8 cellular contexts compared by ENCODE assay signal in genomic region chr1:26035203-26035958, GRCh38. TPM values are rescaled to one million over a fixed set of nuclear protein-coding genes. Genes with fewer than 3 reads are reported as not detected.
DNase-seq lines count a peak whose midpoint lies in the region; ATAC-seq and TF ChIP-seq lines count a peak whose summit lies in the region.

No MANE protein-coding gene starts in this region.

- H3K27ac ChIP-seq in OCI-LY7 (ENCODE audit: low read depth, low read length, poor library complexity, severe bottlenecking) = no peak overlapping the region

- DNase-seq in Caco-2 = peak; percentile 93 to 94
- peak; percentile 96 for DNase-seq in HuH-7.5 (ENCODE audit: low spot score)
- peak; percentile 97 for DNase-seq in OCI-LY7 (ENCODE audit: low spot score)
- DNase-seq in activated T-cell treated with anti-CD3 and anti-CD28 coated beads for 48 hours (ENCODE audit: low read depth) = peak; percentile 89
- peak; percentile 25 for DNase-seq in epithelial cell of proximal tubule (ENCODE audit: low read depth)
- peak; percentile 96 for DNase-seq in mucosa of gallbladder (ENCODE audit: low spot score)
- peak; percentile 84 to 85 for DNase-seq in stimulated activated CD8-positive, alpha-beta memory T cell treated with anti-CD3 and anti-CD28 coated beads, Interleukin-4, amount 100 ng/mL, for 1 hour (ENCODE audit: low read depth in 2 of 2, low spot score in 1 of 2)

- no peaks in the 10 kb centered on the region for H4K20me1 ChIP-seq in OCI-LY7 (ENCODE audit: insufficient read depth, low read length)

- peak overlapping the region; percentile 88 for H2AFZ ChIP-seq in OCI-LY7 (ENCODE audit: low read length)

- CTCF ChIA-PET in Caco-2 (lab: Charles Lee) (interaction anchor here (0.7 to 3.4 kb wide), 11 partner anchors 10 to 198 kb away, joined by 3 to 77 read pairs (median 4); partner anchors contain the start of genes CEP85, SLC30A2 and ZNF593), OCI-LY7 (lab: Charles Lee; ENCODE audit: unreplicated experiment) (interaction anchor here (0.6 kb wide), 1 partner anchor 1043 kb away, joined by 5 read pairs; no protein-coding TSS in a partner anchor)

- H3K27ac Mint-ChIP-seq in Caco-2 (ENCODE audit: unreplicated experiment) = peak overlapping the region; percentile 56

- no peaks in the 10 kb centered on the region for H3K36me3 Mint-ChIP-seq in Caco-2 (ENCODE audit: insufficient read depth, unreplicated experiment)

- H3K4me2 ChIP-seq in OCI-LY7 (ENCODE audit: low read length) = peak overlapping the region; percentile 85

- H3K4me1 ChIP-seq in Caco-2 (peaks cover 9% of the 10 kb centered on the region), OCI-LY7 (ENCODE audit: insufficient read depth, low read length, poor library complexity, severe bottlenecking) (peaks cover 7% of the 10 kb centered on the region)

- H3K36me3 ChIP-seq in Caco-2 (ENCODE audit: control insufficient read depth, insufficient read depth, low read length) (no peaks in the 10 kb centered on the region), OCI-LY7 (ENCODE audit: insufficient read depth, low read length) (no peaks in the 10 kb centered on the region)

- H3K27me3 ChIP-seq in Caco-2 (replicated peaks; ENCODE audit: control insufficient read depth, insufficient read depth, low read length) = no peaks in the 10 kb centered on the region

- intact Hi-C loops in Caco-2 (cut with micrococcal nuclease; ENCODE audit: unreplicated experiment) (loop anchor here (1.0 to 5.0 kb wide), 3 partner anchors 69 to 127 kb away; no protein-coding TSS in a partner anchor), OCI-LY7 (cut with micrococcal nuclease; ENCODE audit: unreplicated experiment) (no loop called here)

- peak; percentile 77 for ATAC-seq in GM21515 (IDR thresholded peaks at IDR 0.05; ENCODE audit: unreplicated experiment)

- no peaks in the 10 kb centered on the region for H3K9me2 ChIP-seq in OCI-LY7 (ENCODE audit: insufficient read depth, low read length)

- no peaks in the 10 kb centered on the region for H3K79me2 ChIP-seq in OCI-LY7 (ENCODE audit: insufficient read depth, low read depth, low read length)

- H3K9me3 ChIP-seq in Caco-2 (no peaks in the 10 kb centered on the region), OCI-LY7 (ENCODE audit: low read length) (no peaks in the 10 kb centered on the region)

- BruUV-seq in Caco-2 (replicated peaks; lab: Mats Ljungman, UMichigan) = no TSS peak
- no TSS peak for BruUV-seq in OCI-LY7 (replicated peaks; lab: Mats Ljungman, UMichigan)

- TF ChIP-seq CTCF in Caco-2 (IDR thresholded peaks at IDR 0.05; ENCODE audit: insufficient read depth in 1 of 2, low read depth in 1 of 2, low read length in 1 of 2, severe bottlenecking in 1 of 2, unreplicated experiment in 1 of 2) (peak; percentile 10 to 36), OCI-LY7 (conservative IDR thresholded peaks at IDR 0.05; ENCODE audit: low read length) (0 out of 2 replicates have a peak, but pooled peaks have one; percentile 27), epithelial cell of proximal tubule (conservative IDR thresholded peaks at IDR 0.05; ENCODE audit: low read depth, low read length) (no peak)

- peaks cover 8% of the 10 kb centered on the region for H3K4me1 Mint-ChIP-seq in Caco-2 (ENCODE audit: low read depth, unreplicated experiment)

- no peaks in the 10 kb centered on the region for H3K27me3 Mint-ChIP-seq in Caco-2 (ENCODE audit: insufficient read depth, unreplicated experiment)

- H3K9me3 Mint-ChIP-seq in Caco-2 (ENCODE audit: unreplicated experiment) = no peaks in the 10 kb centered on the region

- H3K4me3 ChIP-seq in Caco-2 (ENCODE audit: low read depth, low read length) (peak overlapping the region; percentile 86), OCI-LY7 (ENCODE audit: low read depth, low read length, poor library complexity, severe bottlenecking) (peak overlapping the region; percentile 75), epithelial cell of proximal tubule (ENCODE audit: low read depth, low read length) (peak overlapping the region; percentile 76)

- H3K4me3 Mint-ChIP-seq in Caco-2 (ENCODE audit: unreplicated experiment) = peak overlapping the region; percentile 88

- POLR2A ChIA-PET in Caco-2 (lab: Charles Lee) (interaction anchor here (1.0 kb wide), 1 partner anchor 110 kb away, joined by 5 read pairs; no protein-coding TSS in a partner anchor), OCI-LY7 (lab: Charles Lee) (no interaction called here)

RNA-seq across cellular contexts. Expression of gene SLC30A2, which starts 10.5 kb away (rescaled TPM):
- total RNA-seq in Caco-2 (2022) = 1.1 and 3.0 TPM in 2 replicates
- total RNA-seq in OCI-LY7 (2014; rRNA removed; shearing (Covaris generic)) = not detected in 2 replicates
- total RNA-seq in OCI-LY7 (2022) = not detected in 2 replicates
- not detected in 2 replicates for total RNA-seq in epithelial cell of proximal tubule
- 166 TPM for total RNA-seq in mucosa of gallbladder

RNA-seq across cellular contexts. Expression of gene EXTL1, which starts 13.8 kb away (rescaled TPM):
- total RNA-seq in Caco-2 (2022) = 0.09 and 0.34 TPM in 2 replicates
- total RNA-seq in OCI-LY7 (2014; rRNA removed; shearing (Covaris generic)) = not detected in 2 replicates
- total RNA-seq in OCI-LY7 (2022) = 0.26 and 0.67 TPM in 2 replicates
- 0.07 and 0.12 TPM in 2 replicates for total RNA-seq in epithelial cell of proximal tubule
- 1.6 TPM for total RNA-seq in mucosa of gallbladder

RNA-seq across cellular contexts. Expression of gene TRIM63, which starts 32.0 kb away (rescaled TPM):
- not detected in 2 replicates for total RNA-seq in Caco-2 (2022)
- not detected in 2 replicates for total RNA-seq in OCI-LY7 (2014; rRNA removed; shearing (Covaris generic))
- not detected in 2 replicates for total RNA-seq in OCI-LY7 (2022)
- not detected in 2 replicates for total RNA-seq in epithelial cell of proximal tubule
- 6.1 TPM for total RNA-seq in mucosa of gallbladder

RNA-seq across cellular contexts. Expression of gene PAFAH2, which starts 37.5 kb away (rescaled TPM):
- total RNA-seq in Caco-2 (2022) (8.0 and 11.1 TPM in 2 replicates), OCI-LY7 (2022) (7.3 and 8.7 TPM in 2 replicates), epithelial cell of proximal tubule (11.6 and 12.0 TPM in 2 replicates), mucosa of gallbladder (43.6 TPM)
- 2.9 and 4.1 TPM in 2 replicates for total RNA-seq in OCI-LY7 (2014; rRNA removed; shearing (Covaris generic))

Comparison
In these comparisons a context has a peak if more than half of its experiments do, and no peak if none do; other contexts are left out.
1. DNase-seq: peak in every context shown above with its lines; median percentile 97 in OCI-LY7; 96 in HuH-7.5; 96 in mucosa of gallbladder; 94 in Caco-2; 89 in activated T-cell treated with anti-CD3 and anti-CD28 coated beads for 48 hours; 84 in stimulated activated CD8-positive, alpha-beta memory T cell treated with anti-CD3 and anti-CD28 coated beads, Interleukin-4, amount 100 ng/mL, for 1 hour; 25 in epithelial cell of proximal tubule.
2. RNA of gene SLC30A2, which starts 10.5 kb away (total RNA-seq): 166 TPM in mucosa of gallbladder (single experiment); 1.1 to 3.0 TPM in Caco-2, not detected in OCI-LY7 and not detected in epithelial cell of proximal tubule; every median in the first group is over 10 times any median in the second.
3. Peak in every context shown above with its lines, with median percentiles within 50 percentile points of each other: H3K4me3 ChIP-seq.